ENCODE assay signal across 8 cellular contexts in the genomic region with DNA sequence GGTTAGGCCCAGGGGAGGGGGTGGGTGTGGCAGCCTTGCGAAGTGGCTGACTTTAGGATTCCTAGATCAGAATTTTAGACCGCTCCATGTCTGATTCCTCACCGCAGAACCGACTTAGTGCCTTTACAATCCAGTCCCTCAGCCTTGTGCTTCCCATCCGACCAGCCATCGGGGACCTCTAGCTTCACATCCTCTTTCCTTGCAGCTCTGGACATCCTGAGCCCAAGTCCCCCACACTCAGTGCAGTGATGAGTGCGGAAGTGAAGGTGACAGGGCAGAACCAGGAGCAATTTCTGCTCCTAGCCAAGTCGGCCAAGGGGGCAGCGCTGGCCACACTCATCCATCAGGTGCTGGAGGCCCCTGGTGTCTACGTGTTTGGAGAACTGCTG. TPM values are rescaled to one million over a fixed set of nuclear protein-coding genes. Genes with fewer than 3 reads are reported as not detected.
A peak's percentile ranks its signal among the peaks of the same experiment; 100 is the strongest.
DNase-seq lines count a peak whose midpoint lies in the region; ATAC-seq and TF ChIP-seq lines count a peak whose summit lies in the region.

No MANE protein-coding gene starts in this region.

- no peak overlapping the region for H2BK5ac ChIP-seq in trophoblast cell (ENCODE audit: low read depth, low read length, poor library complexity)

- peaks cover 4% of the 10 kb centered on the region for H3K79me2 ChIP-seq in trophoblast cell (ENCODE audit: control insufficient read depth, insufficient read depth, low read length, poor library complexity)

- peak overlapping the region; percentile 78 for H3K27ac ChIP-seq in trophoblast cell (ENCODE audit: low read depth, low read length)

- TF ChIP-seq CTCF in activated CD8-positive, alpha-beta T cell treated with anti-CD3 and anti-CD28 coated beads for 36 hours (IDR thresholded peaks at IDR 0.05) = no peak
- no peak for TF ChIP-seq CTCF in glutamatergic neuron (IDR thresholded peaks at IDR 0.05; ENCODE audit: partially characterized antibody, unreplicated experiment)

- peak overlapping the region; percentile 85 for H3K4me3 Mint-ChIP-seq in activated CD8-positive, alpha-beta T cell treated with anti-CD3 and anti-CD28 coated beads for 36 hours
- peak overlapping the region; percentile 96 for H3K4me3 Mint-ChIP-seq in glutamatergic neuron (ENCODE audit: unreplicated experiment)

- H3K27me3 ChIP-seq in trophoblast cell (ENCODE audit: insufficient read depth, low read length) = no peaks in the 10 kb centered on the region

- peak overlapping the region; percentile 86 for H4K8ac ChIP-seq in trophoblast cell (ENCODE audit: low read depth, low read length)

- H2BK120ac ChIP-seq in trophoblast cell (ENCODE audit: insufficient read depth, low read length, poor library complexity) = no peak overlapping the region

- H4K12ac ChIP-seq in trophoblast cell (ENCODE audit: low read depth, low read length) = peak overlapping the region; percentile 83

- peak overlapping the region; percentile 81 for H3K18ac ChIP-seq in trophoblast cell (ENCODE audit: low read length)

- peaks cover 24% of the 10 kb centered on the region for H3K4me1 Mint-ChIP-seq in activated CD8-positive, alpha-beta T cell treated with anti-CD3 and anti-CD28 coated beads for 36 hours (ENCODE audit: low read depth)
- H3K4me1 Mint-ChIP-seq in glutamatergic neuron (ENCODE audit: low read depth, unreplicated experiment) = peaks cover 3% of the 10 kb centered on the region

- peaks cover 7 to 15% of the 10 kb centered on the region in 2 experiments for H3K36me3 ChIP-seq in trophoblast cell (ENCODE audit: control insufficient read depth in 1 of 2, insufficient read depth in 2 of 2, low read length in 2 of 2)

- CTCF ChIA-PET in activated CD8-positive, alpha-beta T cell treated with anti-CD3 and anti-CD28 coated beads for 36 hours (lab: Charles Lee) = interaction anchor here (0.6 to 2.8 kb wide), 30 partner anchors 10 to 300 kb away, joined by 3 to 33 read pairs (median 4); a partner anchor contains a TSS

- H2AK5ac ChIP-seq in trophoblast cell (ENCODE audit: low read length) = peak overlapping the region; percentile 67

- H3K4ac ChIP-seq in trophoblast cell (ENCODE audit: low read depth, low read length) = peak overlapping the region; percentile 43

- H3K36me3 Mint-ChIP-seq in activated CD8-positive, alpha-beta T cell treated with anti-CD3 and anti-CD28 coated beads for 36 hours (ENCODE audit: low read depth) = peaks cover 15% of the 10 kb centered on the region
- H3K36me3 Mint-ChIP-seq in glutamatergic neuron (ENCODE audit: unreplicated experiment) = no peaks in the 10 kb centered on the region

- no CpG with 5 or more reads among the region's 10 CpGs for WGBS in trophoblast cell (ENCODE audit: extremely low coverage, insufficient coverage, insufficient read length)

- H3K9me3 Mint-ChIP-seq in activated CD8-positive, alpha-beta T cell treated with anti-CD3 and anti-CD28 coated beads for 36 hours = no peaks in the 10 kb centered on the region
- peaks cover 10% of the 10 kb centered on the region for H3K9me3 Mint-ChIP-seq in glutamatergic neuron (ENCODE audit: unreplicated experiment)

- POLR2A ChIA-PET in activated CD8-positive, alpha-beta T cell treated with anti-CD3 and anti-CD28 coated beads for 36 hours (lab: Charles Lee) = interaction anchor here (0.6 to 2.5 kb wide), 23 partner anchors 8 to 219 kb away, joined by 3 to 22 read pairs (median 5); a partner anchor contains a TSS

- peak overlapping the region; percentile 75 for H3K4me2 ChIP-seq in trophoblast cell (ENCODE audit: low read length)

- H2AFZ ChIP-seq in trophoblast cell (ENCODE audit: insufficient read depth, low read length, poor library complexity) = peak overlapping the region; percentile 61

- no peaks in the 10 kb centered on the region for H3K27me3 Mint-ChIP-seq in activated CD8-positive, alpha-beta T cell treated with anti-CD3 and anti-CD28 coated beads for 36 hours
- H3K27me3 Mint-ChIP-seq in glutamatergic neuron (ENCODE audit: unreplicated experiment) = peaks cover 5% of the 10 kb centered on the region

- peak overlapping the region; percentile 71 for H3K4me3 ChIP-seq in trophoblast cell (ENCODE audit: low read depth, low read length)

- H3K14ac ChIP-seq in trophoblast cell (ENCODE audit: low read length) = peak overlapping the region; percentile 63

- peaks cover 4 to 5% of the 10 kb centered on the region in 2 experiments for H3K4me1 ChIP-seq in trophoblast cell (ENCODE audit: control insufficient read depth in 1 of 2, insufficient read depth in 2 of 2, low read length in 2 of 2)

- DNase-seq in Daoy (ENCODE audit: low read depth) (peak; percentile 45), M059J (ENCODE audit: low read depth) (peak; percentile 32), glutamatergic neuron (peak; percentile 32), trophoblast cell (peak in 1 of 2 donors; percentile 42), G401 (ENCODE audit: low spot score) (no peak), 8988T (no peak)
- peak; percentile 49 for DNase-seq in activated CD8-positive, alpha-beta T cell treated with anti-CD3 and anti-CD28 coated beads for 36 hours

- peak overlapping the region; percentile 76 for H4K91ac ChIP-seq in trophoblast cell (ENCODE audit: low read depth, low read length)

- H3K27ac Mint-ChIP-seq in activated CD8-positive, alpha-beta T cell treated with anti-CD3 and anti-CD28 coated beads for 36 hours = peak overlapping the region; percentile 97
- peak overlapping the region; percentile 94 for H3K27ac Mint-ChIP-seq in glutamatergic neuron (ENCODE audit: unreplicated experiment)

- ATAC-seq in GM21528 (IDR thresholded peaks at IDR 0.05; ENCODE audit: low FRiP score, unreplicated experiment) = peak; percentile 33
- ATAC-seq in activated CD8-positive, alpha-beta T cell treated with anti-CD3 and anti-CD28 coated beads for 36 hours = peak; percentile 26

- H3K9me3 ChIP-seq in trophoblast cell (ENCODE audit: insufficient read depth, low read depth, low read length) = peaks cover 2% of the 10 kb centered on the region

- peaks cover 9% of the 10 kb centered on the region for H3K79me1 ChIP-seq in trophoblast cell (ENCODE audit: low read length)

- H3K23ac ChIP-seq in trophoblast cell (ENCODE audit: low read length) = no peak overlapping the region

- intact Hi-C loops in activated CD8-positive, alpha-beta T cell treated with anti-CD3 and anti-CD28 coated beads for 36 hours (cut with micrococcal nuclease) = no loop called here

- peak overlapping the region; percentile 66 for H3K9ac ChIP-seq in trophoblast cell (ENCODE audit: low read length)

- H2BK12ac ChIP-seq in trophoblast cell (ENCODE audit: low read length) = peak overlapping the region; percentile 1

- in situ Hi-C loops in G401 (cut with HindIII; ENCODE audit: low sequenced_read_pairs) = no loop called here

RNA-seq across cellular contexts. Expression of a gene that starts 0.6 kb away (rescaled TPM):
- total RNA-seq in Daoy (2014; rRNA removed; shearing (Covaris generic)) = 88.4 and 96.6 TPM in 2 replicates
- total RNA-seq in M059J (2014; rRNA removed; shearing (Covaris generic)) = 60.2 and 66.0 TPM in 2 replicates
- 10 to 100 TPM; 35.9 to 38.8 TPM for total RNA-seq in activated CD8-positive, alpha-beta T cell treated with anti-CD3 and anti-CD28 coated beads for 36 hours
- 25.9 TPM for total RNA-seq in glutamatergic neuron (ENCODE audit: unreplicated experiment)
- 30.5 and 31.7 TPM in 2 replicates for polyA plus RNA-seq in trophoblast cell (2013)
- total RNA-seq in G401 (2014; rRNA removed; shearing (Covaris generic)) = 47.0 and 47.6 TPM in 2 replicates

RNA-seq across cellular contexts. Expression of a gene that starts 23.8 kb away (rescaled TPM):
- 0.06 TPM in 1 of 2 replicates, not detected in the other for total RNA-seq in Daoy (2014; rRNA removed; shearing (Covaris generic))
- 0.12 TPM in 1 of 2 replicates, not detected in the other for total RNA-seq in M059J (2014; rRNA removed; shearing (Covaris generic))
- not detected for total RNA-seq in activated CD8-positive, alpha-beta T cell treated with anti-CD3 and anti-CD28 coated beads for 36 hours
- total RNA-seq in glutamatergic neuron (ENCODE audit: unreplicated experiment) = 48.8 TPM
- polyA plus RNA-seq in trophoblast cell (2013) = 0.06 and 0.14 TPM in 2 replicates
- total RNA-seq in G401 (2014; rRNA removed; shearing (Covaris generic)) = 0.44 and 4.4 TPM in 2 replicates

RNA-seq across cellular contexts. Expression of a gene that starts 28.5 kb away (rescaled TPM):
- total RNA-seq in Daoy (2014; rRNA removed; shearing (Covaris generic)) = 226 and 233 TPM in 2 replicates
- 274 and 278 TPM in 2 replicates for total RNA-seq in M059J (2014; rRNA removed; shearing (Covaris generic))
- 100 to 1,000 TPM; 149 to 151 TPM for total RNA-seq in activated CD8-positive, alpha-beta T cell treated with anti-CD3 and anti-CD28 coated beads for 36 hours
- total RNA-seq in glutamatergic neuron (ENCODE audit: unreplicated experiment) = 228 TPM
- polyA plus RNA-seq in trophoblast cell (2013) = 219 and 234 TPM in 2 replicates
- total RNA-seq in G401 (2014; rRNA removed; shearing (Covaris generic)) = 342 and 364 TPM in 2 replicates

RNA-seq across cellular contexts. Expression of a gene that starts 35.2 kb away (rescaled TPM):
- total RNA-seq in Daoy (2014; rRNA removed; shearing (Covaris generic)) = 15.9 and 21.8 TPM in 2 replicates
- total RNA-seq in M059J (2014; rRNA removed; shearing (Covaris generic)) = 18.1 and 25.0 TPM in 2 replicates
- 10 to 100 TPM; 55.2 to 56.7 TPM for total RNA-seq in activated CD8-positive, alpha-beta T cell treated with anti-CD3 and anti-CD28 coated beads for 36 hours
- 83.2 TPM for total RNA-seq in glutamatergic neuron (ENCODE audit: unreplicated experiment)
- polyA plus RNA-seq in trophoblast cell (2013) = 63.1 and 65.6 TPM in 2 replicates
- 14.9 and 25.5 TPM in 2 replicates for total RNA-seq in G401 (2014; rRNA removed; shearing (Covaris generic))

RNA-seq across cellular contexts. Expression of a gene that starts 41.8 kb away (rescaled TPM):
- total RNA-seq in Daoy (2014; rRNA removed; shearing (Covaris generic)) = 196 and 217 TPM in 2 replicates
- total RNA-seq in M059J (2014; rRNA removed; shearing (Covaris generic)) = 136 and 216 TPM in 2 replicates
- total RNA-seq in activated CD8-positive, alpha-beta T cell treated with anti-CD3 and anti-CD28 coated beads for 36 hours = 10 to 100 TPM; 78.6 TPM
- total RNA-seq in glutamatergic neuron (ENCODE audit: unreplicated experiment) = 966 TPM
- polyA plus RNA-seq in trophoblast cell (2013) = 441 and 482 TPM in 2 replicates
- total RNA-seq in G401 (2014; rRNA removed; shearing (Covaris generic)) = 259 and 267 TPM in 2 replicates

Comparison
In these comparisons a context has a peak if more than half of its experiments do, and no peak if none do; other contexts are left out.
1. DNase-seq: peak in Daoy (single experiment), M059J (single experiment), activated CD8-positive, alpha-beta T cell treated with anti-CD3 and anti-CD28 coated beads for 36 hours (single experiment) and glutamatergic neuron (single experiment); none in G401 (single experiment) and 8988T (single experiment).